In genomic region chr12:31325877-31326631, GRCh38 we compare ENCODE assay signal across 8 cellular contexts.
DNase-seq lines count a peak whose midpoint lies in the region; ATAC-seq, FAIRE-seq and TF ChIP-seq lines count a peak whose summit lies in the region.

A gene with protein sequence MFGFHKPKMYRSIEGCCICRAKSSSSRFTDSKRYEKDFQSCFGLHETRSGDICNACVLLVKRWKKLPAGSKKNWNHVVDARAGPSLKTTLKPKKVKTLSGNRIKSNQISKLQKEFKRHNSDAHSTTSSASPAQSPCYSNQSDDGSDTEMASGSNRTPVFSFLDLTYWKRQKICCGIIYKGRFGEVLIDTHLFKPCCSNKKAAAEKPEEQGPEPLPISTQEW (minus strand): TSS chr12:31326150. CDS start chr12:31298204, 27,946 bp downstream.

- DNase-seq in AG09309 (ENCODE audit: low read depth) (peak; percentile 85), NCI-H446 (lab: John Stamatoyannopoulos, UW) (peak; percentile 99), cerebellar cortex (ENCODE audit: low spot score) (peak; percentile 100)
- DNase-seq in activated CD4-positive, CD25-positive, alpha-beta regulatory T cell treated with anti-CD3 and anti-CD28 coated beads, Interleukin-2, amount 50 U/mL, for 16 hours (ENCODE audit: low read depth, low spot score): peak; percentile 97
- peak; percentile 99 for DNase-seq in stimulated activated CD4-positive, alpha-beta T cell treated with anti-CD3 and anti-CD28 coated beads, Interleukin-12 subunit alpha, Interleukin-12 subunit beta, amount 100 ng/mL, for 4 hours

- FAIRE-seq in islet of Langerhans (lab: Jason Lieb, UNC): peak; percentile 87

- no peak for TF ChIP-seq CTCF in AG09309 (IDR thresholded peaks at IDR 0.05; ENCODE audit: control insufficient read depth, insufficient read depth, low read depth, low read length, missing control alignments)

- H3K4me3 ChIP-seq in AG09309 (ENCODE audit: control insufficient read depth, low read depth, low read length): peak within 1 kb of the TSS; percentile 92

- ATAC-seq in GM19025 (IDR thresholded peaks at IDR 0.05; ENCODE audit: low read depth, unreplicated experiment) (peak; percentile 45), HG03342 (IDR thresholded peaks at IDR 0.05; ENCODE audit: unreplicated experiment) (peak; percentile 50)

Comparison
In these comparisons a context has a peak if more than half of its experiments do, and no peak if none do; other contexts are left out.
1. Peak in every context shown above with its lines: DNase-seq, ATAC-seq and H3K4me3 ChIP-seq.